8 cellular contexts compared by ENCODE assay signal in the genomic region with DNA sequence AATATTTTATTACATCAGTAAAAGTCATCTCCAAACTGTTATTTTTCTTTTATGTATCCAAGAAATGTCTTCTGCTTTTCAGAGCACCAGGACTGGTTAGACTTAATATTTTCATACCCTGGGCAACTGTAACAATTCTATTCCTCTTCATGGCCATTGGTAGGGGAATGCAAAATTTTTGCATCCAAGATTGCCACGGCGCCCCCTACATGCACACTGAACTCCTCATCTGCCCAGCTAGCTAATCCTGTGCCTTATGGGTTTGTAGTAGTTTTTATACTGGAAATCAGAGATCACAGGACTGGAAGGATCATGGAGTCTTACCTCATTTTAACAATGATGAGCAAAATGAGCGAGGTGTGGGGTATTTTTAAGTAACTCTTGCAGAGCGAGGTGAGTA.
DNase-seq lines count a peak whose midpoint lies in the region; ATAC-seq, FAIRE-seq and TF ChIP-seq lines count a peak whose summit lies in the region.

No MANE protein-coding gene starts in this region.

- no peaks in the 10 kb centered on the region for H3K79me2 ChIP-seq in keratinocyte (ENCODE audit: control insufficient read depth, insufficient read depth, low read length)

- H3K9me3 ChIP-seq in keratinocyte (ENCODE audit: control insufficient read depth, low read depth, low read length): no peaks in the 10 kb centered on the region

- H3K4me3 ChIP-seq in keratinocyte (ENCODE audit: control insufficient read depth in 2 of 3, extremely low read depth in 1 of 3, insufficient read depth in 2 of 3, low read depth in 1 of 3, low read length in 3 of 3): no peak overlapping the region

- DNase-seq in CD1c-positive myeloid dendritic cell (ENCODE audit: extremely low spot score) (peak; percentile 53), keratinocyte (ENCODE audit: low read depth, low spot score) (no peak), glomerular visceral epithelial cell (ENCODE audit: extremely low spot score) (no peak), NCI-H226 (no peak)
- DNase-seq in activated T-cell treated with anti-CD3 and anti-CD28 coated beads, Interleukin-2, amount 50 U/mL, for 72 hours: peak; percentile 50 to 54

- peak; percentile 37; the same call in 1 of the 2 replicates for TF ChIP-seq CTCF in LNCAP (IDR thresholded peaks at IDR 0.05)
- TF ChIP-seq CTCF in keratinocyte (optimal IDR thresholded peaks at IDR 0.05 in 1 of 3, IDR thresholded peaks at IDR 0.05 in 1 of 3, conservative IDR thresholded peaks at IDR 0.05 in 1 of 3; ENCODE audit: extremely low read depth in 1 of 3, insufficient read depth in 2 of 3, low read length in 3 of 3): peak; percentile 42 to 74 (median 43)

- no peaks in the 10 kb centered on the region for H3K4me1 ChIP-seq in keratinocyte (ENCODE audit: control insufficient read depth, extremely low read depth, insufficient read depth, low read length)

- peak overlapping the region; percentile 85 for H3K27ac Mint-ChIP-seq in activated T-cell treated with anti-CD3 and anti-CD28 coated beads, Interleukin-2, amount 50 U/mL, for 72 hours

- no peak for ATAC-seq in activated T-cell treated with anti-CD3 and anti-CD28 coated beads, Interleukin-2, amount 50 U/mL, for 72 hours (replicated peaks in 1 of 2)
- ATAC-seq in HG03521 (IDR thresholded peaks at IDR 0.05; ENCODE audit: unreplicated experiment): no peak
- ATAC-seq in GM21825 (IDR thresholded peaks at IDR 0.05; ENCODE audit: unreplicated experiment): no peak

- peaks cover 6 to 11% of the 10 kb centered on the region in 2 donors for H3K36me3 Mint-ChIP-seq in activated T-cell treated with anti-CD3 and anti-CD28 coated beads, Interleukin-2, amount 50 U/mL, for 72 hours (ENCODE audit: insufficient read depth in 2 of 2)

- no peaks in the 10 kb centered on the region for H3K27me3 Mint-ChIP-seq in activated T-cell treated with anti-CD3 and anti-CD28 coated beads, Interleukin-2, amount 50 U/mL, for 72 hours (ENCODE audit: low read depth)

- no peak overlapping the region for H3K9ac ChIP-seq in keratinocyte (ENCODE audit: control insufficient read depth, extremely low read depth, insufficient read depth, low read length)

- no peak overlapping the region for H3K27ac ChIP-seq in keratinocyte (ENCODE audit: control insufficient read depth, insufficient read depth, low read length)

- no peaks in the 10 kb centered on the region for H4K20me1 ChIP-seq in keratinocyte (ENCODE audit: control insufficient read depth, extremely low read depth, insufficient read depth, low read length)

- H3K9me1 ChIP-seq in keratinocyte (ENCODE audit: control insufficient read depth, extremely low read depth, insufficient read depth, low read length): no peaks in the 10 kb centered on the region

- H3K4me2 ChIP-seq in keratinocyte (ENCODE audit: control insufficient read depth, extremely low read depth, insufficient read depth, low read depth, low read length): no peak overlapping the region

- H2AFZ ChIP-seq in keratinocyte (ENCODE audit: control insufficient read depth, low read length): no peak overlapping the region

- no peaks in the 10 kb centered on the region for H3K9me3 Mint-ChIP-seq in activated T-cell treated with anti-CD3 and anti-CD28 coated beads, Interleukin-2, amount 50 U/mL, for 72 hours

- no peak for FAIRE-seq in keratinocyte (lab: Jason Lieb, UNC)

- no peak overlapping the region for H3K4me3 Mint-ChIP-seq in activated T-cell treated with anti-CD3 and anti-CD28 coated beads, Interleukin-2, amount 50 U/mL, for 72 hours

- H3K36me3 ChIP-seq in keratinocyte (ENCODE audit: control insufficient read depth in 2 of 2, extremely low read depth in 1 of 2, insufficient read depth in 2 of 2, low read length in 2 of 2): peaks cover 3 to 11% of the 10 kb centered on the region in 2 experiments

- peaks cover 30% of the 10 kb centered on the region for H3K4me1 Mint-ChIP-seq in activated T-cell treated with anti-CD3 and anti-CD28 coated beads, Interleukin-2, amount 50 U/mL, for 72 hours (ENCODE audit: low read depth)

- dilution Hi-C loops in keratinocyte (cut with MboI; ENCODE audit: extremely low pct_ligation_motif_present, low sequenced_read_pairs): no loop called here

- H3K27me3 ChIP-seq in keratinocyte (ENCODE audit: control insufficient read depth, extremely low read depth, insufficient read depth, low read length): no peaks in the 10 kb centered on the region

Comparison
In these comparisons a context has a peak if more than half of its experiments do, and no peak if none do; other contexts are left out.
1. DNase-seq: peak in CD1c-positive myeloid dendritic cell (single experiment) and activated T-cell treated with anti-CD3 and anti-CD28 coated beads, Interleukin-2, amount 50 U/mL, for 72 hours (2 of 2); none in keratinocyte (single experiment), glomerular visceral epithelial cell (single experiment) and NCI-H226 (single experiment).